1 cellular context compared by ENCODE assay signal in the genomic region with DNA sequence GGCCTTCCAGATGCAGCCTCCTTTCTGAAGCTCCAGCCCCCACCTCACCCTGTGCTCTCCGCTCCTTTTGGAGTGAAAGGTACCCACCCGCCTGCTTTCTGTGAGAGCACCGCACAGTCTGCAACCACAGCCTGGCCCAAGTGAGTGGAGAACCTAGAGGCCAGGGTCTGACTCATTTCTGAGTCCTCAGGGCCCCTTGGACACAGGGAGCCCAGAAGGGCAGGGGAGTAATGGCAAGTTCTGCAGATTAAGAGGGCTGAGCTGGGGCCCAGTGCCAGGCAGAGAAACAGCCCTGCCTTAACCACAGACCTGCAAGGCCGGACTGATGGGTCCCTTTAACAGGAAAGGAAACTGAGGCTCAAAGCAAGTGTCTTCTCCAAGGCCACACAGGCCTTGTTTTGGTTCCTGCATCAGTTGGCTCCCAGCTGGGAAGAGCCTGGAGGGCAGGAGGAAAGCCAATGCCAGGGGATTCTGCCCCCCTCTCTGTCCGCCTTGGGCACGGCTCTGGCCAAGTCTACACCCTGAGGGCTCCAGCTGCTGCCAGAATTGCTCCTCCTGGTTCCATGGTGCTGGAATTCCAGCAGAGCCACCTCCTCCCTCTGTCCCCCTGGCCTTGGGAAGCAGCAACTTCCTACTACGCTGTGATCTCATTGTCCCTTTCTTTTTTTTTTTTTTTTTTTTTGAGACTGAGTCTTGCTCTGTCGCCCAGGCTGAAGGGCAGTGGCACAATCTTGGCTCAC.
TF ChIP-seq lines count a peak whose summit lies in the region.

No MANE protein-coding gene starts in this region.

TF ChIP-seq in GM12878, 131 proteins besides CTCF, POLR2A, EP300 and RAD21:
- no peak for TF ChIP-seq MTA3 (IDR thresholded peaks at IDR 0.05; ENCODE audit: borderline replicate concordance, low read length)
- TF ChIP-seq RAD51 (IDR thresholded peaks at IDR 0.05) = no peak
- TF ChIP-seq YY1 (IDR thresholded peaks at IDR 0.05; ENCODE audit: low read depth, low read length) = no peak
- no peak for TF ChIP-seq FOS (IDR thresholded peaks at IDR 0.05; ENCODE audit: borderline replicate concordance, extremely low read depth, insufficient read length)
- TF ChIP-seq, protein P1, sequence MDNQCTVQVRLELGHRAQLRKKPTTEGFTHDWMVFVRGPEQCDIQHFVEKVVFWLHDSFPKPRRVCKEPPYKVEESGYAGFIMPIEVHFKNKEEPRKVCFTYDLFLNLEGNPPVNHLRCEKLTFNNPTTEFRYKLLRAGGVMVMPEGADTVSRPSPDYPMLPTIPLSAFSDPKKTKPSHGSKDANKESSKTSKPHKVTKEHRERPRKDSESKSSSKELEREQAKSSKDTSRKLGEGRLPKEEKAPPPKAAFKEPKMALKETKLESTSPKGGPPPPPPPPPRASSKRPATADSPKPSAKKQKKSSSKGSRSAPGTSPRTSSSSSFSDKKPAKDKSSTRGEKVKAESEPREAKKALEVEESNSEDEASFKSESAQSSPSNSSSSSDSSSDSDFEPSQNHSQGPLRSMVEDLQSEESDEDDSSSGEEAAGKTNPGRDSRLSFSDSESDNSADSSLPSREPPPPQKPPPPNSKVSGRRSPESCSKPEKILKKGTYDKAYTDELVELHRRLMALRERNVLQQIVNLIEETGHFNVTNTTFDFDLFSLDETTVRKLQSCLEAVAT (IDR thresholded peaks at IDR 0.05) = no peak
- TF ChIP-seq REST (IDR thresholded peaks at IDR 0.05; ENCODE audit: low read depth, low read length) = no peak
- TF ChIP-seq HDAC6 (IDR thresholded peaks at IDR 0.05; ENCODE audit: unreplicated experiment) = no peak
- no peak for TF ChIP-seq STAT1 (conservative IDR thresholded peaks at IDR 0.05)
- TF ChIP-seq TCF7 (IDR thresholded peaks at IDR 0.05; ENCODE audit: borderline replicate concordance) = no peak
- no peak for TF ChIP-seq SUZ12 (IDR thresholded peaks at IDR 0.05; ENCODE audit: unreplicated experiment)
- no peak for TF ChIP-seq IRF3 (IDR thresholded peaks at IDR 0.05)
- TF ChIP-seq RB1 (IDR thresholded peaks at IDR 0.05; ENCODE audit: borderline replicate concordance) = no peak
- no peak for TF ChIP-seq EED (IDR thresholded peaks at IDR 0.05; ENCODE audit: low read depth)
- no peak for TF ChIP-seq STAT3 (IDR thresholded peaks at IDR 0.05; ENCODE audit: low read depth, low read length)
- TF ChIP-seq, protein P2, sequence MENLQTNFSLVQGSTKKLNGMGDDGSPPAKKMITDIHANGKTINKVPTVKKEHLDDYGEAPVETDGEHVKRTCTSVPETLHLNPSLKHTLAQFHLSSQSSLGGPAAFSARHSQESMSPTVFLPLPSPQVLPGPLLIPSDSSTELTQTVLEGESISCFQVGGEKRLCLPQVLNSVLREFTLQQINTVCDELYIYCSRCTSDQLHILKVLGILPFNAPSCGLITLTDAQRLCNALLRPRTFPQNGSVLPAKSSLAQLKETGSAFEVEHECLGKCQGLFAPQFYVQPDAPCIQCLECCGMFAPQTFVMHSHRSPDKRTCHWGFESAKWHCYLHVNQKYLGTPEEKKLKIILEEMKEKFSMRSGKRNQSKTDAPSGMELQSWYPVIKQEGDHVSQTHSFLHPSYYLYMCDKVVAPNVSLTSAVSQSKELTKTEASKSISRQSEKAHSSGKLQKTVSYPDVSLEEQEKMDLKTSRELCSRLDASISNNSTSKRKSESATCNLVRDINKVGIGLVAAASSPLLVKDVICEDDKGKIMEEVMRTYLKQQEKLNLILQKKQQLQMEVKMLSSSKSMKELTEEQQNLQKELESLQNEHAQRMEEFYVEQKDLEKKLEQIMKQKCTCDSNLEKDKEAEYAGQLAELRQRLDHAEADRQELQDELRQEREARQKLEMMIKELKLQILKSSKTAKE (IDR thresholded peaks at IDR 0.05; ENCODE audit: low read depth, poor library complexity, severe bottlenecking) = no peak
- TF ChIP-seq, protein P3, sequence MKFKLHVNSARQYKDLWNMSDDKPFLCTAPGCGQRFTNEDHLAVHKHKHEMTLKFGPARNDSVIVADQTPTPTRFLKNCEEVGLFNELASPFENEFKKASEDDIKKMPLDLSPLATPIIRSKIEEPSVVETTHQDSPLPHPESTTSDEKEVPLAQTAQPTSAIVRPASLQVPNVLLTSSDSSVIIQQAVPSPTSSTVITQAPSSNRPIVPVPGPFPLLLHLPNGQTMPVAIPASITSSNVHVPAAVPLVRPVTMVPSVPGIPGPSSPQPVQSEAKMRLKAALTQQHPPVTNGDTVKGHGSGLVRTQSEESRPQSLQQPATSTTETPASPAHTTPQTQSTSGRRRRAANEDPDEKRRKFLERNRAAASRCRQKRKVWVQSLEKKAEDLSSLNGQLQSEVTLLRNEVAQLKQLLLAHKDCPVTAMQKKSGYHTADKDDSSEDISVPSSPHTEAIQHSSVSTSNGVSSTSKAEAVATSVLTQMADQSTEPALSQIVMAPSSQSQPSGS (IDR thresholded peaks at IDR 0.05; ENCODE audit: low read length) = no peak
